In genomic region chr20:48750941-48751620, GRCh38 we compare ENCODE assay signal across 1 cellular context.
TF ChIP-seq lines count a peak whose summit lies in the region.

No MANE protein-coding gene starts in this region.

TF ChIP-seq in HepG2, 621 proteins besides CTCF, POLR2A, EP300 and RAD21 (continued from another document):
- TF ChIP-seq HINFP (CRISPR knock-in tag; IDR thresholded peaks at IDR 0.05; ENCODE audit: low read depth) (no peak), LBX2 (CRISPR knock-in tag; IDR thresholded peaks at IDR 0.05; ENCODE audit: borderline replicate concordance) (no peak), SP140L (CRISPR knock-in tag; IDR thresholded peaks at IDR 0.05; ENCODE audit: borderline replicate concordance) (no peak), ZFP41 (CRISPR knock-in tag; IDR thresholded peaks at IDR 0.05; ENCODE audit: borderline replicate concordance) (no peak), GABPB1 (CRISPR knock-in tag; IDR thresholded peaks at IDR 0.05) (peak; percentile 28; the same call in 1 of the 2 replicates), TFAP4 (IDR thresholded peaks at IDR 0.05; ENCODE audit: borderline replicate concordance, low read depth) (no peak), ZNF724P (CRISPR knock-in tag; IDR thresholded peaks at IDR 0.05; ENCODE audit: borderline replicate concordance) (no peak), HDAC1 (CRISPR knock-in tag; IDR thresholded peaks at IDR 0.05) (no peak), SALL1 (CRISPR knock-in tag; IDR thresholded peaks at IDR 0.05) (no peak), ZNF580 (CRISPR knock-in tag; IDR thresholded peaks at IDR 0.05; ENCODE audit: borderline replicate concordance, low read depth) (no peak), BRF2 (CRISPR knock-in tag; IDR thresholded peaks at IDR 0.05) (no peak), PRDM15 (CRISPR knock-in tag; IDR thresholded peaks at IDR 0.05) (no peak), ZNF234 (CRISPR knock-in tag; conservative IDR thresholded peaks at IDR 0.05) (no peak), TFE3 (CRISPR knock-in tag; IDR thresholded peaks at IDR 0.05) (no peak), ZNF451 (CRISPR knock-in tag; IDR thresholded peaks at IDR 0.05) (no peak), HMGXB3 (CRISPR knock-in tag; IDR thresholded peaks at IDR 0.05; ENCODE audit: borderline replicate concordance) (no peak), MXD1 (CRISPR knock-in tag; IDR thresholded peaks at IDR 0.05) (no peak), SOX13 (IDR thresholded peaks at IDR 0.05) (peak; percentile 84), SOX13 (CRISPR knock-in tag; conservative IDR thresholded peaks at IDR 0.05 in 1 of 2, IDR thresholded peaks at IDR 0.05 in 1 of 2) (peak in 1 of 2 experiments; percentile 88; a peak in 2 of 4 replicates), FOXO1 (CRISPR knock-in tag; IDR thresholded peaks at IDR 0.05) (0 out of 2 replicates have a peak, but pooled peaks have one; percentile 27), ZNF644 (CRISPR knock-in tag; IDR thresholded peaks at IDR 0.05; ENCODE audit: low read depth) (no peak)
